32 cellular contexts compared by ENCODE assay signal in genomic region chr5:164185000-164185399, GRCh38.
"Had no signal": no experiment of that assay in that cellular context is flagged by ENCODE, and none has a peak within 500 bp of the region (broad histone marks: within the 10 kb centered on the region; RNA-seq: fewer than 3 reads in every experiment).

No MANE protein-coding gene starts in this region.

- H3K27ac Mint-ChIP-seq: naive thymus-derived CD8-positive, alpha-beta T cell; natural killer cell treated with Interleukin-12 subunit alpha and Interleukin-12 subunit beta and Interleukin-15 and Interleukin-18, amount 100 ng/mL, for 72 hours; nephron progenitor cell; progenitor cell of endocrine pancreas; stimulated activated memory B cell treated with anti-CD40 and anti-IgM and Interleukin-4, amounts not matched to agents 10 μg/mL and 1 μg/mL and 100 μg/mL, for 72 hours; stimulated activated naive CD8-positive, alpha-beta T cell treated with anti-CD3 and anti-CD28 coated beads, Interleukin-15, amount 100 ng/mL, for 72 hours; type B pancreatic cell had no signal

- H3K4me1 ChIP-seq: parathyroid adenoma, psoas muscle, right lobe of liver, sigmoid colon, spleen, suprapubic skin, testis, tibial artery, transverse colon, upper lobe of right lung, uterus had no signal

- H3K27ac ChIP-seq: ovary, parathyroid adenoma, psoas muscle, right lobe of liver, sigmoid colon, spleen, suprapubic skin, testis, tibial artery, transverse colon, upper lobe of right lung, uterus had no signal

- H3K9ac ChIP-seq: parathyroid adenoma had no signal

- H3K27me3 ChIP-seq: ovary, right lobe of liver, sigmoid colon, spleen, suprapubic skin, testis, tibial artery, transverse colon, upper lobe of right lung, uterus had no signal

- DNase-seq: naive thymus-derived CD8-positive, alpha-beta T cell; nephron progenitor cell; occipital lobe; ovary; posterior cingulate gyrus; psoas muscle; right cardiac atrium; right lobe of liver; sigmoid colon; small intestine; spleen; stimulated activated CD4-positive, alpha-beta T cell treated with anti-CD3 and anti-CD28 coated beads, Interleukin-12 subunit alpha, Interleukin-12 subunit beta, amount 100 ng/mL, for 4 hours; stimulated activated CD4-positive, alpha-beta T cell treated with anti-CD3 and anti-CD28 coated beads, Interleukin-1b, Interleukin-23, amount 100 ng/mL, for 48 hours; stimulated activated CD4-positive, alpha-beta T cell treated with anti-CD3 and anti-CD28 coated beads, Interleukin-4, amount 100 ng/mL, for 1 hour; stimulated activated CD4-positive, alpha-beta T cell treated with anti-CD3 and anti-CD28 coated beads, Interleukin-4, amount 100 ng/mL, for 4 hours; stimulated activated CD8-positive, alpha-beta memory T cell treated with anti-CD3 and anti-CD28 coated beads, Interleukin-4, amount 100 ng/mL, for 48 hours; stimulated activated naive CD4-positive, alpha-beta T cell; stimulated activated naive CD8-positive, alpha-beta T cell treated with anti-CD3 and anti-CD28 coated beads, Interleukin-15, amount 100 ng/mL, for 72 hours; stimulated activated naive CD8-positive, alpha-beta T cell treated with anti-CD3 and anti-CD28 coated beads, Interleukin-15, Interleukin-2, amounts not matched to agents 100 U/mL and 50 U/mL, for 24 hours; substantia nigra; testis; tibial artery; transverse colon; upper lobe of right lung; uterus had no signal

- H3K4me3 Mint-ChIP-seq: naive thymus-derived CD8-positive, alpha-beta T cell; natural killer cell treated with Interleukin-12 subunit alpha and Interleukin-12 subunit beta and Interleukin-15 and Interleukin-18, amount 100 ng/mL, for 72 hours; nephron progenitor cell; neural crest cell; stimulated activated memory B cell treated with anti-CD40 and anti-IgM and Interleukin-4, amounts not matched to agents 10 μg/mL and 1 μg/mL and 100 μg/mL, for 72 hours; stimulated activated naive CD8-positive, alpha-beta T cell treated with anti-CD3 and anti-CD28 coated beads, Interleukin-15, amount 100 ng/mL, for 72 hours; type B pancreatic cell had no signal

- H3K27me3 Mint-ChIP-seq: natural killer cell treated with Interleukin-12 subunit alpha and Interleukin-12 subunit beta and Interleukin-15 and Interleukin-18, amount 100 ng/mL, for 72 hours; progenitor cell of endocrine pancreas; stimulated activated memory B cell treated with anti-CD40 and anti-IgM and Interleukin-4, amounts not matched to agents 10 μg/mL and 1 μg/mL and 100 μg/mL, for 72 hours; stimulated activated naive CD8-positive, alpha-beta T cell treated with anti-CD3 and anti-CD28 coated beads, Interleukin-15, amount 100 ng/mL, for 72 hours had no signal

- ATAC-seq: naive thymus-derived CD8-positive, alpha-beta T cell; natural killer cell treated with Interleukin-12 subunit alpha and Interleukin-12 subunit beta and Interleukin-15 and Interleukin-18, amount 100 ng/mL, for 72 hours; psoas muscle; right cardiac atrium; right lobe of liver; stimulated activated memory B cell treated with anti-CD40 and anti-IgM and Interleukin-4, amounts not matched to agents 10 μg/mL and 1 μg/mL and 100 μg/mL, for 72 hours; stimulated activated naive CD8-positive, alpha-beta T cell treated with anti-CD3 and anti-CD28 coated beads, Interleukin-15, amount 100 ng/mL, for 72 hours; stimulated activated naive CD8-positive, alpha-beta T cell treated with anti-CD3 and anti-CD28 coated beads, Interleukin-15, Interleukin-2, amounts not matched to agents 100 U/mL and 50 U/mL, for 24 hours; upper lobe of right lung had no signal

- H3K4me3 ChIP-seq: ovary, psoas muscle, right lobe of liver, sigmoid colon, spleen, suprapubic skin, testis, tibial artery, transverse colon, upper lobe of right lung, uterus had no signal

- H3K9me3 ChIP-seq: ovary, psoas muscle, right lobe of liver, sigmoid colon, spleen, testis, tibial artery, transverse colon, upper lobe of right lung, uterus had no signal

- H3K79me2 ChIP-seq: parathyroid adenoma had no signal

- H3K36me3 Mint-ChIP-seq: naive thymus-derived CD8-positive, alpha-beta T cell; natural killer cell treated with Interleukin-12 subunit alpha and Interleukin-12 subunit beta and Interleukin-15 and Interleukin-18, amount 100 ng/mL, for 72 hours; stimulated activated memory B cell treated with anti-CD40 and anti-IgM and Interleukin-4, amounts not matched to agents 10 μg/mL and 1 μg/mL and 100 μg/mL, for 72 hours; type B pancreatic cell had no signal

- H2AFZ ChIP-seq: parathyroid adenoma had no signal

- H3K36me3 ChIP-seq: ovary, right lobe of liver, sigmoid colon, spleen, suprapubic skin, tibial artery, transverse colon, upper lobe of right lung, uterus had no signal

- H3K4me1 Mint-ChIP-seq: naive thymus-derived CD8-positive, alpha-beta T cell; nephron progenitor cell; stimulated activated naive CD8-positive, alpha-beta T cell treated with anti-CD3 and anti-CD28 coated beads, Interleukin-15, amount 100 ng/mL, for 72 hours had no signal

- H3K9me3 Mint-ChIP-seq: nephron progenitor cell; neural crest cell; stimulated activated memory B cell treated with anti-CD40 and anti-IgM and Interleukin-4, amounts not matched to agents 10 μg/mL and 1 μg/mL and 100 μg/mL, for 72 hours; stimulated activated naive CD8-positive, alpha-beta T cell treated with anti-CD3 and anti-CD28 coated beads, Interleukin-15, amount 100 ng/mL, for 72 hours; type B pancreatic cell had no signal
